In the genomic region with DNA sequence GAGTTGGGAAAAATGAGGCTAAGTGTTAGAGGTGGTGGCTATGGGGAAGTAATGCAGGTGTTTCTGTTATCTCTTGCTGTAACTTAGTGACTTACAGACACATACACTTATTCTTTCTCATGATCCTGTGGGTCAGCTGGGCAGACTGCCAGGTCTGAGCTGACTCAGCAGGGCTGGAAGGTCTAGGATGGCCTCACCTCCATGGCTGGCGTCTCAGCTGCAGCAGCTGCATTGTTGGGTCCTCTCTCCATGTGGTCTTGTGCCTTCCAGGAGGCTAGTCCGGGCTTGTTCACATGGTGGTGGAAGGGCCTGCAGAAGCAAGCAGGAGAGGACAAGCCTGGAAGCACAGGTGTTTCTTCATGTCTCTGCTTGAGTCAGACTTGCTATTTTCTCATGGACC, we compare ENCODE assay signal across 8 cellular contexts.
A peak's percentile ranks its signal among the peaks of the same experiment; 100 is the strongest.
DNase-seq lines count a peak whose midpoint lies in the region; ATAC-seq and TF ChIP-seq lines count a peak whose summit lies in the region.

No MANE protein-coding gene starts in this region.

- H3K27me3 Mint-ChIP-seq in WTC11 (ENCODE audit: low read depth), result no peaks in the 10 kb centered on the region; the same call in 1 of the 2 replicates
- peaks cover 2% of the 10 kb centered on the region for H3K27me3 Mint-ChIP-seq in activated CD8-positive, alpha-beta T cell treated with anti-CD3 and anti-CD28 coated beads for 36 hours
- H3K27me3 Mint-ChIP-seq in activated T-helper 2 cell treated with anti-CD3 and anti-CD28 coated beads, Interferon-gamma antibody, Interleukin-2, Interleukin-4, amounts not matched to agents 10 μg/mL and 5 μg/mL and 100 μg/mL, durations not matched to agents 14 hours and 24 hours and 36 hours (ENCODE audit: low read depth), result no peaks in the 10 kb centered on the region
- H3K27me3 Mint-ChIP-seq in activated CD4-positive, alpha-beta memory T cell treated with anti-CD3 and anti-CD28 coated beads for 36 hours, result no peaks in the 10 kb centered on the region

- DNase-seq in AG08396 (ENCODE audit: low spot score) (peak; percentile 53), WTC11 (ENCODE audit: low spot score) (no peak), lung microvascular endothelial cell (ENCODE audit: low read depth in 2 of 2) (peak; percentile 27 to 88)
- DNase-seq in activated CD8-positive, alpha-beta T cell treated with anti-CD3 and anti-CD28 coated beads for 36 hours, result no peak
- DNase-seq in activated T-helper 2 cell treated with anti-CD3 and anti-CD28 coated beads, Interferon-gamma antibody, Interleukin-2, Interleukin-4, amounts not matched to agents 10 μg/mL and 5 μg/mL and 100 μg/mL, durations not matched to agents 14 hours and 24 hours and 36 hours (ENCODE audit: low spot score), result no peak
- no peak for DNase-seq in activated CD4-positive, alpha-beta memory T cell treated with anti-CD3 and anti-CD28 coated beads for 36 hours

- no peaks in the 10 kb centered on the region for H3K9me3 Mint-ChIP-seq in WTC11
- no peaks in the 10 kb centered on the region for H3K9me3 Mint-ChIP-seq in activated CD8-positive, alpha-beta T cell treated with anti-CD3 and anti-CD28 coated beads for 36 hours
- no peaks in the 10 kb centered on the region for H3K9me3 Mint-ChIP-seq in activated T-helper 2 cell treated with anti-CD3 and anti-CD28 coated beads, Interferon-gamma antibody, Interleukin-2, Interleukin-4, amounts not matched to agents 10 μg/mL and 5 μg/mL and 100 μg/mL, durations not matched to agents 14 hours and 24 hours and 36 hours
- H3K9me3 Mint-ChIP-seq in activated CD4-positive, alpha-beta memory T cell treated with anti-CD3 and anti-CD28 coated beads for 36 hours, result no peaks in the 10 kb centered on the region

- ATAC-seq in GM19452 (IDR thresholded peaks at IDR 0.05; ENCODE audit: unreplicated experiment) (peak; percentile 76), HG03457 (IDR thresholded peaks at IDR 0.05; ENCODE audit: unreplicated experiment) (peak; percentile 80), WTC11 (no peak)
- no peak for ATAC-seq in activated CD8-positive, alpha-beta T cell treated with anti-CD3 and anti-CD28 coated beads for 36 hours

- H3K27ac Mint-ChIP-seq in WTC11, result peak overlapping the region; percentile 29
- no peak overlapping the region for H3K27ac Mint-ChIP-seq in activated CD8-positive, alpha-beta T cell treated with anti-CD3 and anti-CD28 coated beads for 36 hours
- no peak overlapping the region for H3K27ac Mint-ChIP-seq in activated T-helper 2 cell treated with anti-CD3 and anti-CD28 coated beads, Interferon-gamma antibody, Interleukin-2, Interleukin-4, amounts not matched to agents 10 μg/mL and 5 μg/mL and 100 μg/mL, durations not matched to agents 14 hours and 24 hours and 36 hours
- no peak overlapping the region for H3K27ac Mint-ChIP-seq in activated CD4-positive, alpha-beta memory T cell treated with anti-CD3 and anti-CD28 coated beads for 36 hours

- H3K4me3 Mint-ChIP-seq in WTC11, result no peak overlapping the region; the same call in 1 of the 2 replicates
- H3K4me3 Mint-ChIP-seq in activated CD8-positive, alpha-beta T cell treated with anti-CD3 and anti-CD28 coated beads for 36 hours, result no peak overlapping the region
- H3K4me3 Mint-ChIP-seq in activated T-helper 2 cell treated with anti-CD3 and anti-CD28 coated beads, Interferon-gamma antibody, Interleukin-2, Interleukin-4, amounts not matched to agents 10 μg/mL and 5 μg/mL and 100 μg/mL, durations not matched to agents 14 hours and 24 hours and 36 hours (ENCODE audit: low read depth), result no peak overlapping the region
- H3K4me3 Mint-ChIP-seq in activated CD4-positive, alpha-beta memory T cell treated with anti-CD3 and anti-CD28 coated beads for 36 hours, result no peak overlapping the region

- CTCF ChIA-PET in WTC11 (lab: Charles Lee), result no interaction called here
- CTCF ChIA-PET in activated CD8-positive, alpha-beta T cell treated with anti-CD3 and anti-CD28 coated beads for 36 hours (lab: Charles Lee), result no interaction called here
- CTCF ChIA-PET in activated CD4-positive, alpha-beta memory T cell treated with anti-CD3 and anti-CD28 coated beads for 36 hours (lab: Charles Lee), result no interaction called here

- peaks cover 67% of the 10 kb centered on the region for H3K4me1 Mint-ChIP-seq in WTC11
- H3K4me1 Mint-ChIP-seq in activated CD8-positive, alpha-beta T cell treated with anti-CD3 and anti-CD28 coated beads for 36 hours (ENCODE audit: low read depth), result peaks cover 12% of the 10 kb centered on the region
- no peaks in the 10 kb centered on the region for H3K4me1 Mint-ChIP-seq in activated T-helper 2 cell treated with anti-CD3 and anti-CD28 coated beads, Interferon-gamma antibody, Interleukin-2, Interleukin-4, amounts not matched to agents 10 μg/mL and 5 μg/mL and 100 μg/mL, durations not matched to agents 14 hours and 24 hours and 36 hours (ENCODE audit: low read depth)
- H3K4me1 Mint-ChIP-seq in activated CD4-positive, alpha-beta memory T cell treated with anti-CD3 and anti-CD28 coated beads for 36 hours (ENCODE audit: low read depth), result peaks cover 6% of the 10 kb centered on the region

- no peak for TF ChIP-seq CTCF in WTC11 (IDR thresholded peaks at IDR 0.05)
- no peak for TF ChIP-seq CTCF in activated CD8-positive, alpha-beta T cell treated with anti-CD3 and anti-CD28 coated beads for 36 hours (IDR thresholded peaks at IDR 0.05)

- POLR2A ChIA-PET in WTC11 (lab: Charles Lee), result no interaction called here
- POLR2A ChIA-PET in activated CD8-positive, alpha-beta T cell treated with anti-CD3 and anti-CD28 coated beads for 36 hours (lab: Charles Lee), result no interaction called here
- POLR2A ChIA-PET in activated CD4-positive, alpha-beta memory T cell treated with anti-CD3 and anti-CD28 coated beads for 36 hours (lab: Charles Lee), result no interaction called here

- intact Hi-C loops in activated CD8-positive, alpha-beta T cell treated with anti-CD3 and anti-CD28 coated beads for 36 hours (cut with micrococcal nuclease), result loop anchor here (5.0 kb wide), 1 partner anchor 40 kb away; no protein-coding TSS in a partner anchor
- intact Hi-C loops in activated T-helper 2 cell treated with anti-CD3 and anti-CD28 coated beads, Interferon-gamma antibody, Interleukin-2, Interleukin-4, amounts not matched to agents 10 μg/mL and 5 μg/mL and 100 μg/mL, durations not matched to agents 14 hours and 24 hours and 36 hours (cut with micrococcal nuclease), result no loop called here
- intact Hi-C loops in activated CD4-positive, alpha-beta memory T cell treated with anti-CD3 and anti-CD28 coated beads for 36 hours (cut with micrococcal nuclease), result no loop called here

- H3K36me3 Mint-ChIP-seq in WTC11, result no peaks in the 10 kb centered on the region
- no peaks in the 10 kb centered on the region for H3K36me3 Mint-ChIP-seq in activated CD8-positive, alpha-beta T cell treated with anti-CD3 and anti-CD28 coated beads for 36 hours (ENCODE audit: low read depth)
- no peaks in the 10 kb centered on the region for H3K36me3 Mint-ChIP-seq in activated T-helper 2 cell treated with anti-CD3 and anti-CD28 coated beads, Interferon-gamma antibody, Interleukin-2, Interleukin-4, amounts not matched to agents 10 μg/mL and 5 μg/mL and 100 μg/mL, durations not matched to agents 14 hours and 24 hours and 36 hours (ENCODE audit: low read depth)
- H3K36me3 Mint-ChIP-seq in activated CD4-positive, alpha-beta memory T cell treated with anti-CD3 and anti-CD28 coated beads for 36 hours, result no peaks in the 10 kb centered on the region

TF ChIP-seq in WTC11, 78 proteins besides CTCF, POLR2A, EP300 and RAD21 (continues in another document):
- TF ChIP-seq, protein P1, sequence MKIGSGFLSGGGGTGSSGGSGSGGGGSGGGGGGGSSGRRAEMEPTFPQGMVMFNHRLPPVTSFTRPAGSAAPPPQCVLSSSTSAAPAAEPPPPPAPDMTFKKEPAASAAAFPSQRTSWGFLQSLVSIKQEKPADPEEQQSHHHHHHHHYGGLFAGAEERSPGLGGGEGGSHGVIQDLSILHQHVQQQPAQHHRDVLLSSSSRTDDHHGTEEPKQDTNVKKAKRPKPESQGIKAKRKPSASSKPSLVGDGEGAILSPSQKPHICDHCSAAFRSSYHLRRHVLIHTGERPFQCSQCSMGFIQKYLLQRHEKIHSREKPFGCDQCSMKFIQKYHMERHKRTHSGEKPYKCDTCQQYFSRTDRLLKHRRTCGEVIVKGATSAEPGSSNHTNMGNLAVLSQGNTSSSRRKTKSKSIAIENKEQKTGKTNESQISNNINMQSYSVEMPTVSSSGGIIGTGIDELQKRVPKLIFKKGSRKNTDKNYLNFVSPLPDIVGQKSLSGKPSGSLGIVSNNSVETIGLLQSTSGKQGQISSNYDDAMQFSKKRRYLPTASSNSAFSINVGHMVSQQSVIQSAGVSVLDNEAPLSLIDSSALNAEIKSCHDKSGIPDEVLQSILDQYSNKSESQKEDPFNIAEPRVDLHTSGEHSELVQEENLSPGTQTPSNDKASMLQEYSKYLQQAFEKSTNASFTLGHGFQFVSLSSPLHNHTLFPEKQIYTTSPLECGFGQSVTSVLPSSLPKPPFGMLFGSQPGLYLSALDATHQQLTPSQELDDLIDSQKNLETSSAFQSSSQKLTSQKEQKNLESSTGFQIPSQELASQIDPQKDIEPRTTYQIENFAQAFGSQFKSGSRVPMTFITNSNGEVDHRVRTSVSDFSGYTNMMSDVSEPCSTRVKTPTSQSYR (CRISPR knock-in tag; IDR thresholded peaks at IDR 0.05), result no peak
- TF ChIP-seq, protein P2, sequence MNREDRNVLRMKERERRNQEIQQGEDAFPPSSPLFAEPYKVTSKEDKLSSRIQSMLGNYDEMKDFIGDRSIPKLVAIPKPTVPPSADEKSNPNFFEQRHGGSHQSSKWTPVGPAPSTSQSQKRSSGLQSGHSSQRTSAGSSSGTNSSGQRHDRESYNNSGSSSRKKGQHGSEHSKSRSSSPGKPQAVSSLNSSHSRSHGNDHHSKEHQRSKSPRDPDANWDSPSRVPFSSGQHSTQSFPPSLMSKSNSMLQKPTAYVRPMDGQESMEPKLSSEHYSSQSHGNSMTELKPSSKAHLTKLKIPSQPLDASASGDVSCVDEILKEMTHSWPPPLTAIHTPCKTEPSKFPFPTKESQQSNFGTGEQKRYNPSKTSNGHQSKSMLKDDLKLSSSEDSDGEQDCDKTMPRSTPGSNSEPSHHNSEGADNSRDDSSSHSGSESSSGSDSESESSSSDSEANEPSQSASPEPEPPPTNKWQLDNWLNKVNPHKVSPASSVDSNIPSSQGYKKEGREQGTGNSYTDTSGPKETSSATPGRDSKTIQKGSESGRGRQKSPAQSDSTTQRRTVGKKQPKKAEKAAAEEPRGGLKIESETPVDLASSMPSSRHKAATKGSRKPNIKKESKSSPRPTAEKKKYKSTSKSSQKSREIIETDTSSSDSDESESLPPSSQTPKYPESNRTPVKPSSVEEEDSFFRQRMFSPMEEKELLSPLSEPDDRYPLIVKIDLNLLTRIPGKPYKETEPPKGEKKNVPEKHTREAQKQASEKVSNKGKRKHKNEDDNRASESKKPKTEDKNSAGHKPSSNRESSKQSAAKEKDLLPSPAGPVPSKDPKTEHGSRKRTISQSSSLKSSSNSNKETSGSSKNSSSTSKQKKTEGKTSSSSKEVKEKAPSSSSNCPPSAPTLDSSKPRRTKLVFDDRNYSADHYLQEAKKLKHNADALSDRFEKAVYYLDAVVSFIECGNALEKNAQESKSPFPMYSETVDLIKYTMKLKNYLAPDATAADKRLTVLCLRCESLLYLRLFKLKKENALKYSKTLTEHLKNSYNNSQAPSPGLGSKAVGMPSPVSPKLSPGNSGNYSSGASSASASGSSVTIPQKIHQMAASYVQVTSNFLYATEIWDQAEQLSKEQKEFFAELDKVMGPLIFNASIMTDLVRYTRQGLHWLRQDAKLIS (CRISPR knock-in tag; IDR thresholded peaks at IDR 0.05; ENCODE audit: borderline replicate concordance), result no peak

Comparison
In these comparisons a context has a peak if more than half of its experiments do, and no peak if none do; other contexts are left out.
1. DNase-seq: peak in AG08396 (single experiment) and lung microvascular endothelial cell (2 of 2); none in WTC11 (single experiment), activated CD8-positive, alpha-beta T cell treated with anti-CD3 and anti-CD28 coated beads for 36 hours (single experiment), activated T-helper 2 cell treated with anti-CD3 and anti-CD28 coated beads, Interferon-gamma antibody, Interleukin-2, Interleukin-4, amounts not matched to agents 10 μg/mL and 5 μg/mL and 100 μg/mL, durations not matched to agents 14 hours and 24 hours and 36 hours (single experiment) and activated CD4-positive, alpha-beta memory T cell treated with anti-CD3 and anti-CD28 coated beads for 36 hours (single experiment).
2. ATAC-seq: peak in GM19452 (single experiment) and HG03457 (single experiment); none in WTC11 (single experiment) and activated CD8-positive, alpha-beta T cell treated with anti-CD3 and anti-CD28 coated beads for 36 hours (single experiment).